ENCODE assay signal across 8 cellular contexts in the genomic region with DNA sequence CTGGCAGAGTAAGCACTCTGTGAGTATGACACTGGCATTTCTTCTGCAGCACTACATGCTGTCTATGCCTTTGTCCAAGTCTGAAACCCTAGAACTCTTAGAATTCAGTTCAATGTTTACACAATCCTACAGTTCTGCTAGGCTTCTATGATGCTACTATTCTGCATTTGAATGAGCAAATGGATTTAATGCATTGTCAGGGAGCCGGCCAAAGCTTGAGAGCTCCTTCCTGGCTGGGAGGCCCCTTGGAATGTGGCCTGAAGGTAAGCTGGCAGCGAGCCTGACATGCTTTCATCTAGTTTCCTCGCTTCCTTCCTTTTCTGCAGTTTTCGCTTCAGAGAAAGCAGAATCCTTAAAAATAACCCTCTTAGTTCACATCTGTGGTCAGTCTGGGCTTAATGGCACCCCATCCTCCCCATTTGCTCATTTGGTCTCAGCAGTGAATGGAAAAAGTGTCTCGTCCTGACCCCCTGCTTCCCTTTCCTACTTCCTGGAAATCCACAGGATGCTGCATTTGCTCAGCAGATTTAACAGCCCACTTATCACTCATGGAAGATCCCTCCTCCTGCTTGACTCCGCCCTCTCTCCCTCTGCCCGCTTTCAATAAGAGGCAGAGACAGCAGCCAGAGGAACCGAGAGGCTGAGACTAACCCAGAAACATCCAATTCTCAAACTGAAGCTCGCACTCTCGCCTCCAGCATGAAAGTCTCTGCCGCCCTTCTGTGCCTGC. TPM values are rescaled to one million over a fixed set of nuclear protein-coding genes. Genes with fewer than 3 reads are reported as not detected.
DNase-seq lines count a peak whose midpoint lies in the region; ATAC-seq and TF ChIP-seq lines count a peak whose summit lies in the region.

A gene (plus strand): TSS at position 635 of the 730 bp plus-strand sequence. CDS start 65 bp downstream, at position 700.

- BruUV-seq in Panc1 (replicated peaks; lab: Mats Ljungman, UMichigan), result TSS peak; percentile 91

- H3K27ac ChIP-seq in Panc1 (ENCODE audit: low read length), result peak within 1 kb of the TSS; percentile 98
- peak within 1 kb of the TSS; percentile 90 for H3K27ac ChIP-seq in mesodermal cell (ENCODE audit: low read depth, low read length, severe bottlenecking)

- ATAC-seq in Panc1, result peak; percentile 67
- no peak for ATAC-seq in GM19467 (IDR thresholded peaks at IDR 0.05; ENCODE audit: unreplicated experiment)

- TF ChIP-seq CTCF in Panc1 (IDR thresholded peaks at IDR 0.05) (no peak), epithelial cell of esophagus (IDR thresholded peaks at IDR 0.05; ENCODE audit: insufficient read depth, low read depth, low read length, missing control alignments) (no peak)

- DNase-seq in EL (peak; percentile 92), Panc1 (ENCODE audit: low read depth, low spot score) (no peak), epithelial cell of esophagus (ENCODE audit: low read depth) (peak; percentile 32), NCI-H1436 treated with DMSO at 0.1 percent for 48 hours (lab: John Stamatoyannopoulos, UW) (no peak), NCI-H146 (lab: John Stamatoyannopoulos, UW) (no peak)
- no peak for DNase-seq in activated effector memory CD4-positive, alpha-beta T cell treated with Interleukin-2 at 50 U/mL for 16 hours

- peak within 1 kb of the TSS; percentile 62 to 81 for H3K4me3 ChIP-seq in Panc1 (ENCODE audit: low read depth in 2 of 2, low read length in 2 of 2)
- no peak within 1 kb of the TSS for H3K4me3 ChIP-seq in epithelial cell of esophagus (ENCODE audit: low read length)
- peak within 1 kb of the TSS; percentile 33 for H3K4me3 ChIP-seq in mesodermal cell (ENCODE audit: extremely low read depth, insufficient read depth, low read length, poor library complexity, severe bottlenecking)

- H3K4me1 ChIP-seq in Panc1 (ENCODE audit: control insufficient read depth, insufficient read depth, low read length) (peaks cover 68% of the 10 kb centered on the region), mesodermal cell (ENCODE audit: control insufficient read depth, insufficient read depth, low read length, poor library complexity, severe bottlenecking) (peaks cover 59% of the 10 kb centered on the region)

- POLR2A ChIA-PET in Panc1 (lab: Charles Lee), result no interaction called here

- intact Hi-C loops in Panc1 (cut with micrococcal nuclease; ENCODE audit: unreplicated experiment), result loop anchor here (5.0 kb wide), 1 partner anchor 53 kb away; no protein-coding TSS in a partner anchor

- H3K9me3 ChIP-seq in Panc1 (ENCODE audit: control insufficient read depth, insufficient read depth, low read depth, low read length) (no peaks in the 10 kb centered on the region), mesodermal cell (ENCODE audit: control insufficient read depth, low read length) (no peaks in the 10 kb centered on the region)

- in situ Hi-C loops in Panc1 (cut with HindIII; ENCODE audit: low pct_unique_long_range_greater_than_20kb, low sequenced_read_pairs), result no loop called here

- 4 to 6% methylated on average over 8 to 10 of the region's 11 CpGs for WGBS in mesodermal cell (ENCODE audit: insufficient coverage in 2 of 2), 2 experiments

- H3K27me3 ChIP-seq in Panc1 (ENCODE audit: control insufficient read depth, insufficient read depth, low read length), result no peaks in the 10 kb centered on the region

- no peaks in the 10 kb centered on the region for H3K36me3 ChIP-seq in Panc1 (ENCODE audit: control insufficient read depth, insufficient read depth, low read length)
- H3K36me3 ChIP-seq in mesodermal cell (ENCODE audit: control insufficient read depth, insufficient read depth, low read length), result no peaks in the 10 kb centered on the region

- CTCF ChIA-PET in Panc1 (lab: Charles Lee), result interaction anchor here (0.7 to 2.0 kb wide), 3 partner anchors 51 to 107 kb away, joined by 3 to 21 read pairs (median 4); no protein-coding TSS in a partner anchor

RNA-seq across cellular contexts. Expression of the gene that starts here (rescaled TPM):
- total RNA-seq in Panc1 (2021; ENCODE audit: unreplicated experiment), result 513 TPM
- polyA plus RNA-seq in Panc1 (2012; ENCODE audit: insufficient read length), result 230 TPM
- polyA plus RNA-seq in mesodermal cell (2013, experiment 1 of 2), result 106 TPM
- 82.2 TPM for polyA plus RNA-seq in mesodermal cell (2013, experiment 2 of 2)

Comparison
In these comparisons a context has a peak if more than half of its experiments do, and no peak if none do; other contexts are left out.
1. DNase-seq: peak in EL (single experiment) and epithelial cell of esophagus (single experiment); none in Panc1 (single experiment), activated effector memory CD4-positive, alpha-beta T cell treated with Interleukin-2 at 50 U/mL for 16 hours (single experiment), NCI-H1436 treated with DMSO at 0.1 percent for 48 hours (single experiment) and NCI-H146 (single experiment).